Comparison of ENCODE assay signal across 1 cellular context in the genomic region with DNA sequence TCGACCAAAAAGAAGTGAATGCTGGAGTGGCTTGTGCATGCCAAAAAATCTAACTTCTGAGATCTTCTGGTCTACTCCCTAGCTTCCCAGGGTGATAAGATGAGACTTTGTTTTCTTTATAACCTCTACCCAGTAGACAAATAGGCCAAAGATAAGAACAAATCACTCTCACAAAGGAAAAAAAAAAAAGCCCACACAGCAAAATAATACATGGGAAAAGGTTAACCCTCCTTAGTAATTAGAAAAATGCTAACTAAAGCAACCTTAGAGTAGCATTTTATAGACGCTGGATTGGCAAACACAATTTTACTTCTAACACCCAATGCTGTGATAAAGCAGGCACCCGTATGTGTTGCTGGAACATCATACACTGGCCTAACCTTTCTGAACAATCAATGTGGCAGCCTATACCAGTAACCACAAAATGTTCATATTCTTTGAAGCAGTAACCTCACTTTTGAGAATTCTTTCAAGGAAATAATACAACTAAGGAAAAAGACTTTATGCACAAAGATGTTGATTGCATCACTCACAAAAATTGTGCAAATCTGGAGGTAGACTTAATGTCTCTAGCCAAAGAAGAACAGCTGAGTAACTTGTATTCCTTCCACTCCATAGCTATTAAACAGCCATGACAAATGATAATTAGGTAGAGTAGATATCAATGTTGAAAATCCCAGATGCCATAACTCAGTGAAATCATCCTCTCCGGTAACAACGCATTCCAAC.
TF ChIP-seq lines count a peak whose summit lies in the region.

No MANE protein-coding gene starts in this region.

TF ChIP-seq in K562, 482 proteins besides CTCF, POLR2A, EP300 and RAD21 (continued from another document):
- TF ChIP-seq TAF15 (IDR thresholded peaks at IDR 0.05; ENCODE audit: low read depth, low read length) (no peak), MTF1 (CRISPR knock-in tag; IDR thresholded peaks at IDR 0.05; ENCODE audit: borderline replicate concordance) (no peak), ESRRA (IDR thresholded peaks at IDR 0.05; ENCODE audit: borderline replicate concordance, low read depth) (no peak), E2F3 (CRISPR knock-in tag; IDR thresholded peaks at IDR 0.05) (no peak), ZMIZ1 (IDR thresholded peaks at IDR 0.05; ENCODE audit: low read depth in 2 of 2, low read length in 2 of 2) (no peak), CAMTA2 (CRISPR knock-in tag; conservative IDR thresholded peaks at IDR 0.05) (no peak), CEBPG (CRISPR knock-in tag; IDR thresholded peaks at IDR 0.05) (no peak), CEBPG (tag; conservative IDR thresholded peaks at IDR 0.05 in 1 of 2, IDR thresholded peaks at IDR 0.05 in 1 of 2) (peak; percentile 22 to 70; a peak in 2 of 4 replicates)
- TF ChIP-seq, protein P1, sequence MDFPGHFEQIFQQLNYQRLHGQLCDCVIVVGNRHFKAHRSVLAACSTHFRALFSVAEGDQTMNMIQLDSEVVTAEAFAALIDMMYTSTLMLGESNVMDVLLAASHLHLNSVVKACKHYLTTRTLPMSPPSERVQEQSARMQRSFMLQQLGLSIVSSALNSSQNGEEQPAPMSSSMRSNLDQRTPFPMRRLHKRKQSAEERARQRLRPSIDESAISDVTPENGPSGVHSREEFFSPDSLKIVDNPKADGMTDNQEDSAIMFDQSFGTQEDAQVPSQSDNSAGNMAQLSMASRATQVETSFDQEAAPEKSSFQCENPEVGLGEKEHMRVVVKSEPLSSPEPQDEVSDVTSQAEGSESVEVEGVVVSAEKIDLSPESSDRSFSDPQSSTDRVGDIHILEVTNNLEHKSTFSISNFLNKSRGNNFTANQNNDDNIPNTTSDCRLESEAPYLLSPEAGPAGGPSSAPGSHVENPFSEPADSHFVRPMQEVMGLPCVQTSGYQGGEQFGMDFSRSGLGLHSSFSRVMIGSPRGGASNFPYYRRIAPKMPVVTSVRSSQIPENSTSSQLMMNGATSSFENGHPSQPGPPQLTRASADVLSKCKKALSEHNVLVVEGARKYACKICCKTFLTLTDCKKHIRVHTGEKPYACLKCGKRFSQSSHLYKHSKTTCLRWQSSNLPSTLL (IDR thresholded peaks at IDR 0.05): no peak
